Comparison of ENCODE assay signal across 1 cellular context in genomic region chr22:19495562-19496323, GRCh38.
TF ChIP-seq lines count a peak whose summit lies in the region.

No MANE protein-coding gene starts in this region.

TF ChIP-seq in K562, 482 proteins besides CTCF, POLR2A, EP300 and RAD21 (continued from another document and continues in another):
- TF ChIP-seq, protein P1, sequence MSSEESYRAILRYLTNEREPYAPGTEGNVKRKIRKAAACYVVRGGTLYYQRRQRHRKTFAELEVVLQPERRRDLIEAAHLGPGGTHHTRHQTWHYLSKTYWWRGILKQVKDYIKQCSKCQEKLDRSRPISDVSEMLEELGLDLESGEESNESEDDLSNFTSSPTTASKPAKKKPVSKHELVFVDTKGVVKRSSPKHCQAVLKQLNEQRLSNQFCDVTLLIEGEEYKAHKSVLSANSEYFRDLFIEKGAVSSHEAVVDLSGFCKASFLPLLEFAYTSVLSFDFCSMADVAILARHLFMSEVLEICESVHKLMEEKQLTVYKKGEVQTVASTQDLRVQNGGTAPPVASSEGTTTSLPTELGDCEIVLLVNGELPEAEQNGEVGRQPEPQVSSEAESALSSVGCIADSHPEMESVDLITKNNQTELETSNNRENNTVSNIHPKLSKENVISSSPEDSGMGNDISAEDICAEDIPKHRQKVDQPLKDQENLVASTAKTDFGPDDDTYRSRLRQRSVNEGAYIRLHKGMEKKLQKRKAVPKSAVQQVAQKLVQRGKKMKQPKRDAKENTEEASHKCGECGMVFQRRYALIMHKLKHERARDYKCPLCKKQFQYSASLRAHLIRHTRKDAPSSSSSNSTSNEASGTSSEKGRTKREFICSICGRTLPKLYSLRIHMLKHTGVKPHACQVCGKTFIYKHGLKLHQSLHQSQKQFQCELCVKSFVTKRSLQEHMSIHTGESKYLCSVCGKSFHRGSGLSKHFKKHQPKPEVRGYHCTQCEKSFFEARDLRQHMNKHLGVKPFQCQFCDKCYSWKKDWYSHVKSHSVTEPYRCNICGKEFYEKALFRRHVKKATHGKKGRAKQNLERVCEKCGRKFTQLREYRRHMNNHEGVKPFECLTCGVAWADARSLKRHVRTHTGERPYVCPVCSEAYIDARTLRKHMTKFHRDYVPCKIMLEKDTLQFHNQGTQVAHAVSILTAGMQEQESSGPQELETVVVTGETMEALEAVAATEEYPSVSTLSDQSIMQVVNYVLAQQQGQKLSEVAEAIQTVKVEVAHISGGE (CRISPR knock-in tag; IDR thresholded peaks at IDR 0.05) = 0 out of 6 replicates have a peak, but pooled peaks of 1 of the 3 experiments have one; percentile 26
- TF ChIP-seq SIN3A (IDR thresholded peaks at IDR 0.05; ENCODE audit: borderline replicate concordance in 2 of 2, control insufficient read depth in 1 of 2, low read depth in 2 of 2, low read length in 2 of 2) = no peak
- no peak for TF ChIP-seq FUS (optimal IDR thresholded peaks at IDR 0.05; ENCODE audit: low read depth, low read length)
- TF ChIP-seq ZNF766 (CRISPR knock-in tag; conservative IDR thresholded peaks at IDR 0.05) = no peak
- TF ChIP-seq, protein P2, sequence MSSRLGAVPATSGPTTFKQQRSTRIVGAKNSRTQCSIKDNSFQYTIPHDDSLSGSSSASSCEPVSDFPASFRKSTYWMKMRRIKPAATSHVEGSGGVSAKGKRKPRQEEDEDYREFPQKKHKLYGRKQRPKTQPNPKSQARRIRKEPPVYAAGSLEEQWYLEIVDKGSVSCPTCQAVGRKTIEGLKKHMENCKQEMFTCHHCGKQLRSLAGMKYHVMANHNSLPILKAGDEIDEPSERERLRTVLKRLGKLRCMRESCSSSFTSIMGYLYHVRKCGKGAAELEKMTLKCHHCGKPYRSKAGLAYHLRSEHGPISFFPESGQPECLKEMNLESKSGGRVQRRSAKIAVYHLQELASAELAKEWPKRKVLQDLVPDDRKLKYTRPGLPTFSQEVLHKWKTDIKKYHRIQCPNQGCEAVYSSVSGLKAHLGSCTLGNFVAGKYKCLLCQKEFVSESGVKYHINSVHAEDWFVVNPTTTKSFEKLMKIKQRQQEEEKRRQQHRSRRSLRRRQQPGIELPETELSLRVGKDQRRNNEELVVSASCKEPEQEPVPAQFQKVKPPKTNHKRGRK (tag; IDR thresholded peaks at IDR 0.05) = no peak
- no peak for TF ChIP-seq CXXC5 (CRISPR knock-in tag; IDR thresholded peaks at IDR 0.05)
- no peak for TF ChIP-seq ZNF589 (CRISPR knock-in tag; IDR thresholded peaks at IDR 0.05; ENCODE audit: low read depth)
- peak; percentile 23; the same call in 1 of the 2 replicates for TF ChIP-seq KLF13 (tag; IDR thresholded peaks at IDR 0.05; ENCODE audit: borderline replicate concordance, low read depth)
- 0 out of 2 replicates have a peak, but pooled peaks have one; percentile 4 for TF ChIP-seq NR2C2 (CRISPR knock-in tag; IDR thresholded peaks at IDR 0.05)
- TF ChIP-seq NR2C2 (tag; IDR thresholded peaks at IDR 0.05) = no peak
- no peak for TF ChIP-seq PTTG1 (tag; IDR thresholded peaks at IDR 0.05; ENCODE audit: low read depth)
- TF ChIP-seq, protein P3, sequence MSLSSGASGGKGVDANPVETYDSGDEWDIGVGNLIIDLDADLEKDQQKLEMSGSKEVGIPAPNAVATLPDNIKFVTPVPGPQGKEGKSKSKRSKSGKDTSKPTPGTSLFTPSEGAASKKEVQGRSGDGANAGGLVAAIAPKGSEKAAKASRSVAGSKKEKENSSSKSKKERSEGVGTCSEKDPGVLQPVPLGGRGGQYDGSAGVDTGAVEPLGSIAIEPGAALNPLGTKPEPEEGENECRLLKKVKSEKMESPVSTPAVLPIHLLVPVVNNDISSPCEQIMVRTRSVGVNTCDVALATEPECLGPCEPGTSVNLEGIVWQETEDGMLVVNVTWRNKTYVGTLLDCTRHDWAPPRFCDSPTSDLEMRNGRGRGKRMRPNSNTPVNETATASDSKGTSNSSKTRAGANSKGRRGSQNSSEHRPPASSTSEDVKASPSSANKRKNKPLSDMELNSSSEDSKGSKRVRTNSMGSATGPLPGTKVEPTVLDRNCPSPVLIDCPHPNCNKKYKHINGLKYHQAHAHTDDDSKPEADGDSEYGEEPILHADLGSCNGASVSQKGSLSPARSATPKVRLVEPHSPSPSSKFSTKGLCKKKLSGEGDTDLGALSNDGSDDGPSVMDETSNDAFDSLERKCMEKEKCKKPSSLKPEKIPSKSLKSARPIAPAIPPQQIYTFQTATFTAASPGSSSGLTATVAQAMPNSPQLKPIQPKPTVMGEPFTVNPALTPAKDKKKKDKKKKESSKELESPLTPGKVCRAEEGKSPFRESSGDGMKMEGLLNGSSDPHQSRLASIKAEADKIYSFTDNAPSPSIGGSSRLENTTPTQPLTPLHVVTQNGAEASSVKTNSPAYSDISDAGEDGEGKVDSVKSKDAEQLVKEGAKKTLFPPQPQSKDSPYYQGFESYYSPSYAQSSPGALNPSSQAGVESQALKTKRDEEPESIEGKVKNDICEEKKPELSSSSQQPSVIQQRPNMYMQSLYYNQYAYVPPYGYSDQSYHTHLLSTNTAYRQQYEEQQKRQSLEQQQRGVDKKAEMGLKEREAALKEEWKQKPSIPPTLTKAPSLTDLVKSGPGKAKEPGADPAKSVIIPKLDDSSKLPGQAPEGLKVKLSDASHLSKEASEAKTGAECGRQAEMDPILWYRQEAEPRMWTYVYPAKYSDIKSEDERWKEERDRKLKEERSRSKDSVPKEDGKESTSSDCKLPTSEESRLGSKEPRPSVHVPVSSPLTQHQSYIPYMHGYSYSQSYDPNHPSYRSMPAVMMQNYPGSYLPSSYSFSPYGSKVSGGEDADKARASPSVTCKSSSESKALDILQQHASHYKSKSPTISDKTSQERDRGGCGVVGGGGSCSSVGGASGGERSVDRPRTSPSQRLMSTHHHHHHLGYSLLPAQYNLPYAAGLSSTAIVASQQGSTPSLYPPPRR (CRISPR knock-in tag; IDR thresholded peaks at IDR 0.05; ENCODE audit: borderline replicate concordance) = no peak
- TF ChIP-seq ZNF561 (CRISPR knock-in tag; conservative IDR thresholded peaks at IDR 0.05) = no peak
- no peak for TF ChIP-seq GTF2F1 (IDR thresholded peaks at IDR 0.05; ENCODE audit: low read depth, low read length)
- TF ChIP-seq E2F4 (CRISPR knock-in tag; IDR thresholded peaks at IDR 0.05; ENCODE audit: low read depth) = no peak
- no peak for TF ChIP-seq ZFPM2 (CRISPR knock-in tag; IDR thresholded peaks at IDR 0.05)
- no peak for TF ChIP-seq TARDBP (IDR thresholded peaks at IDR 0.05)
- no peak for TF ChIP-seq ZNF445 (CRISPR knock-in tag; IDR thresholded peaks at IDR 0.05; ENCODE audit: low read depth)
- TF ChIP-seq, protein P4, sequence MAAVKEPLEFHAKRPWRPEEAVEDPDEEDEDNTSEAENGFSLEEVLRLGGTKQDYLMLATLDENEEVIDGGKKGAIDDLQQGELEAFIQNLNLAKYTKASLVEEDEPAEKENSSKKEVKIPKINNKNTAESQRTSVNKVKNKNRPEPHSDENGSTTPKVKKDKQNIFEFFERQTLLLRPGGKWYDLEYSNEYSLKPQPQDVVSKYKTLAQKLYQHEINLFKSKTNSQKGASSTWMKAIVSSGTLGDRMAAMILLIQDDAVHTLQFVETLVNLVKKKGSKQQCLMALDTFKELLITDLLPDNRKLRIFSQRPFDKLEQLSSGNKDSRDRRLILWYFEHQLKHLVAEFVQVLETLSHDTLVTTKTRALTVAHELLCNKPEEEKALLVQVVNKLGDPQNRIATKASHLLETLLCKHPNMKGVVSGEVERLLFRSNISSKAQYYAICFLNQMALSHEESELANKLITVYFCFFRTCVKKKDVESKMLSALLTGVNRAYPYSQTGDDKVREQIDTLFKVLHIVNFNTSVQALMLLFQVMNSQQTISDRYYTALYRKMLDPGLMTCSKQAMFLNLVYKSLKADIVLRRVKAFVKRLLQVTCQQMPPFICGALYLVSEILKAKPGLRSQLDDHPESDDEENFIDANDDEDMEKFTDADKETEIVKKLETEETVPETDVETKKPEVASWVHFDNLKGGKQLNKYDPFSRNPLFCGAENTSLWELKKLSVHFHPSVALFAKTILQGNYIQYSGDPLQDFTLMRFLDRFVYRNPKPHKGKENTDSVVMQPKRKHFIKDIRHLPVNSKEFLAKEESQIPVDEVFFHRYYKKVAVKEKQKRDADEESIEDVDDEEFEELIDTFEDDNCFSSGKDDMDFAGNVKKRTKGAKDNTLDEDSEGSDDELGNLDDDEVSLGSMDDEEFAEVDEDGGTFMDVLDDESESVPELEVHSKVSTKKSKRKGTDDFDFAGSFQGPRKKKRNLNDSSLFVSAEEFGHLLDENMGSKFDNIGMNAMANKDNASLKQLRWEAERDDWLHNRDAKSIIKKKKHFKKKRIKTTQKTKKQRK (IDR thresholded peaks at IDR 0.05; ENCODE audit: borderline replicate concordance, low read depth, low read length) = no peak
- TF ChIP-seq, protein P5, sequence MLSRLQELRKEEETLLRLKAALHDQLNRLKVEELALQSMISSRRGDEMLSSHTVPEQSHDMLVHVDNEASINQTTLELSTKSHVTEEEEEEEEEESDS (CRISPR knock-in tag; IDR thresholded peaks at IDR 0.05) = no peak
- TF ChIP-seq DMBX1 (CRISPR knock-in tag; IDR thresholded peaks at IDR 0.05; ENCODE audit: borderline replicate concordance) = no peak
- TF ChIP-seq BCL6 (CRISPR knock-in tag; IDR thresholded peaks at IDR 0.05) = no peak
- no peak for TF ChIP-seq SREBF1 (IDR thresholded peaks at IDR 0.05; ENCODE audit: borderline replicate concordance, low read depth, low read length)
- no peak for TF ChIP-seq SRF (CRISPR knock-in tag; IDR thresholded peaks at IDR 0.05)
- TF ChIP-seq ASH1L (IDR thresholded peaks at IDR 0.05; ENCODE audit: borderline replicate concordance, low read depth, partially characterized antibody) = no peak
- no peak for TF ChIP-seq BMI1 (IDR thresholded peaks at IDR 0.05; ENCODE audit: low read length)
- TF ChIP-seq, protein P6, sequence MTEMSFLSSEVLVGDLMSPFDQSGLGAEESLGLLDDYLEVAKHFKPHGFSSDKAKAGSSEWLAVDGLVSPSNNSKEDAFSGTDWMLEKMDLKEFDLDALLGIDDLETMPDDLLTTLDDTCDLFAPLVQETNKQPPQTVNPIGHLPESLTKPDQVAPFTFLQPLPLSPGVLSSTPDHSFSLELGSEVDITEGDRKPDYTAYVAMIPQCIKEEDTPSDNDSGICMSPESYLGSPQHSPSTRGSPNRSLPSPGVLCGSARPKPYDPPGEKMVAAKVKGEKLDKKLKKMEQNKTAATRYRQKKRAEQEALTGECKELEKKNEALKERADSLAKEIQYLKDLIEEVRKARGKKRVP (CRISPR knock-in tag; IDR thresholded peaks at IDR 0.05) = no peak
- TF ChIP-seq CUX1 (CRISPR knock-in tag; IDR thresholded peaks at IDR 0.05) = no peak
- no peak for TF ChIP-seq DPF2 (IDR thresholded peaks at IDR 0.05)
- TF ChIP-seq SLC30A9 (CRISPR knock-in tag; IDR thresholded peaks at IDR 0.05) = no peak
- TF ChIP-seq SFPQ (IDR thresholded peaks at IDR 0.05; ENCODE audit: low read depth, low read length) = no peak
